12 cellular contexts compared by ENCODE assay signal in the genomic region with DNA sequence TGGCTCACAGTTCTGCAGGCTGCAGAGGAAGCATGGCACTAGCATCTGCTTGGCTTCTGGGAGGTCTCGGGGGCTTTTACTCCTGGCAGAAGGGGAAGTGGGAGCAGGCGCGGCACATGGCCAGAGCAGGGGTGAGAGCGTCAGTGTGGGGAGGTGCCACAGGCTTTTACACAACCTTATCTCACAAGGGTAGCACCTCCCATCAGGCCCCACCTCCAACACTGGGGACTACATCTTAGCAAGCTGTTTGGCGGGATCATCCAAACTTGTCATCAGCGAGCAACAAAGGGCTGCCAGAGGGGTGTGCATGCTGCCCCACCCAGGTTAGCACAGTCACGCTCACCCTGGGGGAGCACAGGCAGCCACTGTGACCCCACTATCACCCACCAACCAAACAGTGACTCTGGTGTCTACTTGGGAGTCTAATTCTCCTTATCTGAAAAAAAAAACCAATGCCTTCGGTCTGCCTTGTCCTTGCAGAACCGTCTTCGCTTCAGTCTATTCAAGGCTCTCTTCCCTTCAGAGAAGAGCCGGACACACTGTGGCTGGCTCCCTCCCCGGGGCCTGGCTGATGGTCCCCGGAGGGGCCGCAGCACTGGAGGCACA. TPM values are rescaled to one million over a fixed set of nuclear protein-coding genes. Genes with fewer than 3 reads are reported as not detected.
DNase-seq lines count a peak whose midpoint lies in the region; ATAC-seq and FAIRE-seq lines count a peak whose summit lies in the region.
"Had no signal": no experiment of that assay in that cellular context is flagged by ENCODE, and none has a peak within 500 bp of the region (broad histone marks: within the 10 kb centered on the region; RNA-seq: fewer than 3 reads in every experiment).

No MANE protein-coding gene starts in this region.

- no peaks in the 10 kb centered on the region for H3K27me3 Mint-ChIP-seq in memory B cell
- H3K27me3 Mint-ChIP-seq: CD4-positive, alpha-beta T cell had no signal

- peak overlapping the region; percentile 67 for H3K27ac ChIP-seq in cingulate gyrus (ENCODE audit: low read depth, low read length)
- H3K27ac ChIP-seq: thyroid gland had no signal

- H3K4me3 Mint-ChIP-seq in memory B cell: no peak overlapping the region
- H3K4me3 Mint-ChIP-seq: CD4-positive, alpha-beta T cell had no signal

- DNase-seq in AG08395 (ENCODE audit: low spot score) (peak; percentile 19), NCI-H1105 (lab: John Stamatoyannopoulos, UW) (peak; percentile 6), memory B cell (ENCODE audit: low spot score in 2 of 2) (peak; percentile 29 to 30), RCC 7860 (ENCODE audit: low spot score) (no peak), SHP77 (lab: John Stamatoyannopoulos, UW) (no peak), mesenteric fat pad (ENCODE audit: low spot score) (no peak)
- DNase-seq: activated naive CD4-positive, alpha-beta T cell treated with anti-CD3 and anti-CD28 coated beads, Interleukin-2, amount 50 U/mL, for 16 hours; CD4-positive, alpha-beta T cell had no signal

- H3K9me3 Mint-ChIP-seq in memory B cell: no peaks in the 10 kb centered on the region
- H3K9me3 Mint-ChIP-seq: CD4-positive, alpha-beta T cell had no signal

- peaks cover 20% of the 10 kb centered on the region for H3K36me3 Mint-ChIP-seq in memory B cell

- no peak for FAIRE-seq in RCC 7860 (lab: Jason Lieb, UNC)
- FAIRE-seq: frontal cortex had no signal

- H3K4me1 Mint-ChIP-seq in memory B cell: peaks cover 19% of the 10 kb centered on the region

- H3K27ac Mint-ChIP-seq in memory B cell: no peak overlapping the region
- H3K27ac Mint-ChIP-seq: CD4-positive, alpha-beta T cell had no signal

- ATAC-seq in memory B cell (ENCODE audit: low read depth) (peak; percentile 97), HG03280 (IDR thresholded peaks at IDR 0.05; ENCODE audit: unreplicated experiment) (no peak)

RNA-seq across cellular contexts. Expression of a gene that starts 19.0 kb away (rescaled TPM):
- total RNA-seq in mesenteric fat pad: 2.2 TPM

Comparison
In these comparisons a context has a peak if more than half of its experiments do, and no peak if none do; other contexts are left out.
1. DNase-seq: peak in AG08395 (single experiment), NCI-H1105 (single experiment) and memory B cell (2 of 2); none in RCC 7860 (single experiment), SHP77 (0 of 2) and mesenteric fat pad (single experiment).